10 cellular contexts compared by ENCODE assay signal in the genomic region with DNA sequence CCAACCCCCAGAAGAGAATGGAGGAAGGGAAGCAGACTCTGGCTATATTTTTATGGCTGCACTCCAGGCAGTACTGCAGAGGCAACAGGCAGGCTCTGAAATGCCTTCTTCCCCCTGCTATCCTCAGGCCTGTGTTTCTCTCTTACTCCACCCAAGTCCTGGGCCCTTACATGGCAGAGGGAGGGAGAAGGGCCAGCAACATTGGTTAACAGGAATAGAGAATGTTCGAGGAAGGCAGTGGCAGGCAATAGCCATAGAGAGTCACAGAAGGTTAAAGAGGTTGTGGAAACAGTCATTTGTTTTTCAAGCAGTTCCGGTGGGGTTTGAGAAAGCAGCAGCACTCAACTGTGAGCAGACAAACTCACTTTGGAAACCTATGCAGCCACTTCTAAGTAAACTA. TPM values are rescaled to one million over a fixed set of nuclear protein-coding genes. Genes with fewer than 3 reads are reported as not detected.
DNase-seq lines count a peak whose midpoint lies in the region; ATAC-seq and TF ChIP-seq lines count a peak whose summit lies in the region.
"Had no signal": no experiment of that assay in that cellular context is flagged by ENCODE, and none has a peak within 500 bp of the region (broad histone marks: within the 10 kb centered on the region; RNA-seq: fewer than 3 reads in every experiment).

No MANE protein-coding gene starts in this region.

- POLR2A ChIA-PET in activated CD4-positive, alpha-beta T cell treated with anti-CD3 and anti-CD28 coated beads for 36 hours (lab: Charles Lee), result no interaction called here

- H3K27me3 Mint-ChIP-seq in activated CD4-positive, alpha-beta T cell treated with anti-CD3 and anti-CD28 coated beads for 36 hours, result no peaks in the 10 kb centered on the region
- no peaks in the 10 kb centered on the region for H3K27me3 Mint-ChIP-seq in activated T-helper 2 cell treated with anti-CD3 and anti-CD28 coated beads, Interferon-gamma antibody, Interleukin-2, Interleukin-4, amounts not matched to agents 10 μg/mL and 5 μg/mL and 100 μg/mL, durations not matched to agents 14 hours and 24 hours and 36 hours (ENCODE audit: low read depth)

- H3K36me3 Mint-ChIP-seq in activated CD4-positive, alpha-beta T cell treated with anti-CD3 and anti-CD28 coated beads for 36 hours (ENCODE audit: low read depth), result peaks cover 16% of the 10 kb centered on the region
- peaks cover 58% of the 10 kb centered on the region for H3K36me3 Mint-ChIP-seq in activated T-helper 2 cell treated with anti-CD3 and anti-CD28 coated beads, Interferon-gamma antibody, Interleukin-2, Interleukin-4, amounts not matched to agents 10 μg/mL and 5 μg/mL and 100 μg/mL, durations not matched to agents 14 hours and 24 hours and 36 hours (ENCODE audit: low read depth)

- CTCF ChIA-PET in activated CD4-positive, alpha-beta T cell treated with anti-CD3 and anti-CD28 coated beads for 36 hours (lab: Charles Lee), result no interaction called here

- no peaks in the 10 kb centered on the region for H3K9me3 Mint-ChIP-seq in activated CD4-positive, alpha-beta T cell treated with anti-CD3 and anti-CD28 coated beads for 36 hours (ENCODE audit: low read depth)
- H3K9me3 Mint-ChIP-seq in activated T-helper 2 cell treated with anti-CD3 and anti-CD28 coated beads, Interferon-gamma antibody, Interleukin-2, Interleukin-4, amounts not matched to agents 10 μg/mL and 5 μg/mL and 100 μg/mL, durations not matched to agents 14 hours and 24 hours and 36 hours, result peaks cover 10% of the 10 kb centered on the region

- no peak for TF ChIP-seq CTCF in lower leg skin (IDR thresholded peaks at IDR 0.05)

- no peak overlapping the region for H3K27ac Mint-ChIP-seq in activated CD4-positive, alpha-beta T cell treated with anti-CD3 and anti-CD28 coated beads for 36 hours
- peak overlapping the region; percentile 25 for H3K27ac Mint-ChIP-seq in activated T-helper 2 cell treated with anti-CD3 and anti-CD28 coated beads, Interferon-gamma antibody, Interleukin-2, Interleukin-4, amounts not matched to agents 10 μg/mL and 5 μg/mL and 100 μg/mL, durations not matched to agents 14 hours and 24 hours and 36 hours

- no peak for DNase-seq in activated CD4-positive, alpha-beta T cell treated with anti-CD3 and anti-CD28 coated beads for 36 hours
- no peak for DNase-seq in activated CD4-positive, alpha-beta T cell treated with anti-CD3 and anti-CD28 coated beads for 1 hour
- DNase-seq in activated T-helper 2 cell treated with anti-CD3 and anti-CD28 coated beads, Interferon-gamma antibody, Interleukin-2, Interleukin-4, amounts not matched to agents 10 μg/mL and 5 μg/mL and 100 μg/mL, durations not matched to agents 14 hours and 24 hours and 36 hours (ENCODE audit: low spot score), result no peak
- DNase-seq in renal cortical epithelial cell (ENCODE audit: low read depth), result peak; percentile 40
- no peak for DNase-seq in superior temporal gyrus (ENCODE audit: extremely low spot score)
- DNase-seq in lower leg skin (ENCODE audit: low spot score in 2 of 2), result no peak
- DNase-seq in NCI-H1092 treated with DMSO at 0.1 percent for 48 hours (lab: John Stamatoyannopoulos, UW), result no peak
- DNase-seq: NCI-H2029 treated with DMSO at 0.1 percent for 48 hours had no signal

- peaks cover 18% of the 10 kb centered on the region for H3K4me1 Mint-ChIP-seq in activated CD4-positive, alpha-beta T cell treated with anti-CD3 and anti-CD28 coated beads for 36 hours
- H3K4me1 Mint-ChIP-seq in activated T-helper 2 cell treated with anti-CD3 and anti-CD28 coated beads, Interferon-gamma antibody, Interleukin-2, Interleukin-4, amounts not matched to agents 10 μg/mL and 5 μg/mL and 100 μg/mL, durations not matched to agents 14 hours and 24 hours and 36 hours (ENCODE audit: low read depth), result peaks cover 30% of the 10 kb centered on the region

- no peak for TF ChIP-seq POLR2A in lower leg skin (IDR thresholded peaks at IDR 0.05)

- peak; percentile 47 for ATAC-seq in activated CD4-positive, alpha-beta T cell treated with anti-CD3 and anti-CD28 coated beads for 36 hours
- ATAC-seq in HG02884 (IDR thresholded peaks at IDR 0.05; ENCODE audit: unreplicated experiment), result peak; percentile 62

- no peak overlapping the region for H3K4me3 Mint-ChIP-seq in activated CD4-positive, alpha-beta T cell treated with anti-CD3 and anti-CD28 coated beads for 36 hours
- no peak overlapping the region for H3K4me3 Mint-ChIP-seq in activated T-helper 2 cell treated with anti-CD3 and anti-CD28 coated beads, Interferon-gamma antibody, Interleukin-2, Interleukin-4, amounts not matched to agents 10 μg/mL and 5 μg/mL and 100 μg/mL, durations not matched to agents 14 hours and 24 hours and 36 hours (ENCODE audit: low read depth)

- no peak overlapping the region for H3K4me3 ChIP-seq in lower leg skin (ENCODE audit: low read depth, poor library complexity, severe bottlenecking)
- H3K4me3 ChIP-seq: skin epidermis had no signal

- 51 to 66% methylated on average over 2 of the region's 2 CpGs for WGBS in lower leg skin, 2 donors

- intact Hi-C loops in activated CD4-positive, alpha-beta T cell treated with anti-CD3 and anti-CD28 coated beads for 36 hours (cut with DNase I, micrococcal nuclease), result no loop called here
- intact Hi-C loops in activated T-helper 2 cell treated with anti-CD3 and anti-CD28 coated beads, Interferon-gamma antibody, Interleukin-2, Interleukin-4, amounts not matched to agents 10 μg/mL and 5 μg/mL and 100 μg/mL, durations not matched to agents 14 hours and 24 hours and 36 hours (cut with micrococcal nuclease), result no loop called here
- intact Hi-C loops in lower leg skin (cut with DNase I; ENCODE audit: low total_unique reads), result no loop called here

RNA-seq across cellular contexts. Expression of a gene that starts 15.1 kb away (rescaled TPM):
- total RNA-seq in activated CD4-positive, alpha-beta T cell treated with anti-CD3 and anti-CD28 coated beads for 36 hours, result 100 to 1,000 TPM; 174 to 190 TPM
- total RNA-seq in activated T-helper 2 cell treated with anti-CD3 and anti-CD28 coated beads, Interferon-gamma antibody, Interleukin-2, Interleukin-4, amounts not matched to agents 10 μg/mL and 5 μg/mL and 100 μg/mL, durations not matched to agents 14 hours and 24 hours and 36 hours, result 179 and 183 TPM in 2 replicates
- total RNA-seq in renal cortical epithelial cell (159 and 174 TPM in 2 replicates), lower leg skin (10 to 100 TPM; 58.7 to 73.6 (median 65.7) TPM)
